7 cellular contexts compared by ENCODE assay signal in the genomic region with DNA sequence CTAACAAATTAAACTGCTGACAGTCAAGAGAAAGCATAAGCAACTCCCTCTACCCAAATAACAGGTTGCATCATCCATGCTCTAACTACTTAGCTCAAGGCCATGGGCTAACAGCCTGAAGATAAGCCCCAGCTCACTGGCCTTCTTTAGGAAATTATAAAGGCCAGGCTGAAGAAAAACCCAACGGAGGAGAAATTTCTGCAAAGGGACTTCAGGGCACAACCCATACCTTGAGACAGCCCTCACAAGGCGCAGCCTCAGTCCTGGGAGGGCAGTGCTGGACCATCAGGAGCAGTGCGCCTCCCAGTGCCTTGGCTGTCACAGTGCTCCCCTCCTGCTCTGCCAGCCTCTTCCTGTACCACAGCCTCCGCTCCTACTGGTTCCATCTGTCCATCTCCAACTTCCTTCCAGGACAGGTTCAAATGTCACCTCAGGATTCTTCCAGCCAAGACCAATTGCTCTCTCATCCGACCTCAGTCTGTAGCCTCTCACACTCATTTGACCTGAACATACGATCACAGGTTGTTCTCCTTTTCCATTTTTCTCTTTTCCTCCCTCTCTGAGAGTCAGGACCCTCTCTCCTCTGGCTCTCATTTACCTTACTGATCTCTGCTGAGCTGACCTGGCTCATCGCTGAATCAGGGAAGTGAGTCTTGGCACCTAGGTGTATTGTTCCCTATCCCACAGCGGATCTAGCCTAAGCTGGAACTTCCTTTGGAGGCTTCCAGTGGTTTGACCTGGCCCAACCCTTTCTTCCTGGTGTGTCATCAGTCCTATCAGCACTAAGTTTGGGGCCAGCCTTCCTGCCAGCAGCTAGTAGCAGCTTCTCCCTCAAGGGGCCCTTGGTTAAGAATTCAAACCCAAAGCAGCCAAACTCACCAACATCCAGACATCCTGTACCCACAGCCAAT. TPM values are rescaled to one million over a fixed set of nuclear protein-coding genes. Genes with fewer than 3 reads are reported as not detected.
DNase-seq lines count a peak whose midpoint lies in the region; ATAC-seq, FAIRE-seq and TF ChIP-seq lines count a peak whose summit lies in the region.

No MANE protein-coding gene starts in this region.

- intact Hi-C loops in posterior vena cava (cut with DNase I) = loop anchor here in 1 of 2 donors (10.0 kb wide), 1 partner anchor 411 kb away; no protein-coding TSS in a partner anchor

- no peak for FAIRE-seq in H54 (lab: Jason Lieb, UNC)

- H3K4me3 ChIP-seq in epithelial cell of proximal tubule (ENCODE audit: low read depth, low read length) = peak overlapping the region; percentile 99

- DNase-seq in H54 (ENCODE audit: insufficient read length, low spot score) (peak; percentile 76), RPMI7951 (ENCODE audit: low read depth) (peak; percentile 85), epithelial cell of proximal tubule (ENCODE audit: low read depth) (no peak), posterior vena cava (ENCODE audit: low spot score) (peak; percentile 62), NCI-H2029 treated with DMSO at 0.1 percent for 48 hours (lab: John Stamatoyannopoulos, UW) (no peak), anterior cingulate cortex (lab: John Stamatoyannopoulos, UW) (no peak)

- TF ChIP-seq POLR2A in H54 (IDR thresholded peaks at IDR 0.05; ENCODE audit: low read depth, low read length) = no peak

- no peak for ATAC-seq in GM19035 (IDR thresholded peaks at IDR 0.05; ENCODE audit: unreplicated experiment)

- peak; percentile 11 for TF ChIP-seq CTCF in epithelial cell of proximal tubule (conservative IDR thresholded peaks at IDR 0.05; ENCODE audit: low read depth, low read length)

RNA-seq across cellular contexts. Expression of a gene that starts 1.9 kb away (rescaled TPM):
- 169 and 177 TPM in 2 replicates for total RNA-seq in RPMI7951 (2014; rRNA removed; shearing (Covaris generic))
- total RNA-seq in epithelial cell of proximal tubule = 36.3 and 72.4 TPM in 2 replicates
- 100 to 1,000 TPM; 111 to 137 TPM for total RNA-seq in posterior vena cava

RNA-seq across cellular contexts. Expression of a gene that starts 27.3 kb away (rescaled TPM):
- 6.5 and 11.0 TPM in 2 replicates for total RNA-seq in RPMI7951 (2014; rRNA removed; shearing (Covaris generic))
- total RNA-seq in epithelial cell of proximal tubule = 15.7 and 24.6 TPM in 2 replicates
- total RNA-seq in posterior vena cava = 10 to 100 TPM; 23.1 to 32.7 TPM

Comparison
In these comparisons a context has a peak if more than half of its experiments do, and no peak if none do; other contexts are left out.
1. DNase-seq: peak in H54 (single experiment), RPMI7951 (single experiment) and posterior vena cava (single experiment); none in epithelial cell of proximal tubule (single experiment), NCI-H2029 treated with DMSO at 0.1 percent for 48 hours (single experiment) and anterior cingulate cortex (0 of 58).